Comparison of ENCODE assay signal across 14 cellular contexts in the genomic region with DNA sequence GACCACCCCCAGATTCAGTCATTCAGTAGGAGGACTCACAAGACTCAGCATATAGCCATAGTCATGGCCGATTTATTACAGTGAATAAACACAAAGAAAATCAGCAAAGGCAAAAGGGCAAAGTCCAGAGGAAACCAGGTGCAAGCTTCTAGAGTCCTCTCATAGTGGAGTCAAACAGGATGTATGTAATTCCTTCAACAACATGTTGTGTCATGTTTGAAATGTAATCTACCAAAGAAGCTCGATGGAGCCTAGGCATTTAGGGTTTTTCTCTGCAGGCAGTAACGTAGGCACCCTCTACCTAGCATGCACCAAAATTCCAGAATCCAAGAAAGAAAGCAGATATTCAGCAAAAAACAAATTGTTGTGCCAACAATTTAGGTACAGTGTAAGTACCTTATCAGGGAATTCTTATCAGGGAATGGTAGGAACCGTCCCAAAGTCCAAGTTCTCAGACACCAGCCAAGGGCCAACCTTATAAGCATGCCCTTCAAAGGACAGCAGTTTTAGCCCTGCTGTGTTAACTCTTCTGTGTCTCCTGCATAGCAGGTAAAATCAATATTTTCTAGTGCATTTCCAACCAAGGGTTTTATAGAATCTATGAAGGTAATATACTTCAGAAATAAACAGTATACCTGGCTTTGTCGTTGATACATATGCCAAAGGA. TPM values are rescaled to one million over a fixed set of nuclear protein-coding genes. Genes with fewer than 3 reads are reported as not detected.
DNase-seq lines count a peak whose midpoint lies in the region; ATAC-seq and TF ChIP-seq lines count a peak whose summit lies in the region.
"Had no signal": no experiment of that assay in that cellular context is flagged by ENCODE, and none has a peak within 500 bp of the region (broad histone marks: within the 10 kb centered on the region; RNA-seq: fewer than 3 reads in every experiment).

No MANE protein-coding gene starts in this region.

- H4K20me1 ChIP-seq in osteoblast (ENCODE audit: insufficient read depth, low read length) = no peaks in the 10 kb centered on the region

- peaks cover 39% of the 10 kb centered on the region for H3K4me1 Mint-ChIP-seq in activated CD8-positive, alpha-beta memory T cell treated with anti-CD3 and anti-CD28 coated beads, Interleukin-2, amount 10 ng/mL, durations not matched to agents 7 days and 5 days
- H3K4me1 Mint-ChIP-seq in progenitor cell of endocrine pancreas (ENCODE audit: low read depth) = peaks cover 51% of the 10 kb centered on the region

- no peak for TF ChIP-seq CTCF in progenitor cell of endocrine pancreas (IDR thresholded peaks at IDR 0.05; ENCODE audit: unreplicated experiment)
- TF ChIP-seq CTCF in osteoblast (IDR thresholded peaks at IDR 0.05; ENCODE audit: extremely low read depth, low read depth, low read length) = no peak

- H3K4me1 ChIP-seq in duodenal mucosa (ENCODE audit: control insufficient read depth in 1 of 2, insufficient read depth in 2 of 2, low read length in 2 of 2) (peaks cover 43 to 49% of the 10 kb centered on the region in 2 donors), osteoblast (ENCODE audit: insufficient read depth, low read length) (no peaks in the 10 kb centered on the region)

- peaks cover 13% of the 10 kb centered on the region for H3K9me3 Mint-ChIP-seq in activated CD8-positive, alpha-beta memory T cell treated with anti-CD3 and anti-CD28 coated beads, Interleukin-2, amount 10 ng/mL, durations not matched to agents 7 days and 5 days (ENCODE audit: low read depth)
- H3K9me3 Mint-ChIP-seq in progenitor cell of endocrine pancreas (ENCODE audit: low read depth) = peaks cover 14% of the 10 kb centered on the region

- CTCF ChIA-PET in activated CD8-positive, alpha-beta memory T cell treated with anti-CD3 and anti-CD28 coated beads, Interleukin-2, amount 10 ng/mL, durations not matched to agents 7 days and 5 days (lab: Charles Lee) = interaction anchor here (2.4 to 24.3 kb wide), 3 partner anchors 10 to 110 kb away, joined by 14 to 337 read pairs (median 23); no protein-coding TSS in a partner anchor

- H3K27me3 ChIP-seq in duodenal mucosa (ENCODE audit: control insufficient read depth in 1 of 2, insufficient read depth in 2 of 2, low read length in 2 of 2) (no peaks in the 10 kb centered on the region), osteoblast (ENCODE audit: insufficient read depth, low read length) (no peaks in the 10 kb centered on the region)

- H3K27ac Mint-ChIP-seq in activated CD8-positive, alpha-beta memory T cell treated with anti-CD3 and anti-CD28 coated beads, Interleukin-2, amount 10 ng/mL, durations not matched to agents 7 days and 5 days = peak overlapping the region; percentile 44
- peak overlapping the region; percentile 87 for H3K27ac Mint-ChIP-seq in progenitor cell of endocrine pancreas

- no peak overlapping the region for H3K4me3 Mint-ChIP-seq in activated CD8-positive, alpha-beta memory T cell treated with anti-CD3 and anti-CD28 coated beads, Interleukin-2, amount 10 ng/mL, durations not matched to agents 7 days and 5 days
- peak overlapping the region; percentile 54 for H3K4me3 Mint-ChIP-seq in progenitor cell of endocrine pancreas (ENCODE audit: low read depth)

- peak overlapping the region in 1 of 2 donors; percentile 26 for H3K9ac ChIP-seq in duodenal mucosa (ENCODE audit: low read depth in 1 of 2, low read length in 2 of 2)

- no peaks in the 10 kb centered on the region for H3K79me2 ChIP-seq in osteoblast (ENCODE audit: insufficient read depth, low read length)

- no peaks in the 10 kb centered on the region for H3K36me3 ChIP-seq in duodenal mucosa (ENCODE audit: control insufficient read depth in 1 of 2, insufficient read depth in 2 of 2, low read length in 2 of 2)
- H3K36me3 ChIP-seq in osteoblast (ENCODE audit: insufficient read depth, low read length) = no peaks in the 10 kb centered on the region

- no peak overlapping the region for H3K4me2 ChIP-seq in osteoblast (ENCODE audit: insufficient read depth, low read length)

- no peak for DNase-seq in activated CD8-positive, alpha-beta memory T cell treated with anti-CD3 and anti-CD28 coated beads, Interleukin-2, amount 10 ng/mL, durations not matched to agents 7 days and 5 days
- DNase-seq in activated CD8-positive, alpha-beta memory T cell treated with anti-CD3 and anti-CD28 coated beads, Interleukin-2, amount 50 U/mL, for 48 hours = no peak
- DNase-seq in NCI-H526 treated with DMSO at 0.1 percent for 48 hours (lab: John Stamatoyannopoulos, UW) (peak; percentile 79), progenitor cell of endocrine pancreas (ENCODE audit: low spot score, unreplicated experiment) (no peak), ureter (ENCODE audit: low spot score) (no peak), osteoblast (ENCODE audit: insufficient read length, low spot score, missing footprints) (no peak)
- DNase-seq: central memory CD4-positive, alpha-beta T cell; islet precursor cell; NCI-H1092 treated with DMSO at 0.1 percent for 48 hours; stimulated activated CD4-positive, alpha-beta T cell treated with anti-CD3 and anti-CD28 coated beads, Interleukin-2, amount 100 ng/mL, for 24 hours; T-helper 9 cell had no signal

- H3K27me3 Mint-ChIP-seq in activated CD8-positive, alpha-beta memory T cell treated with anti-CD3 and anti-CD28 coated beads, Interleukin-2, amount 10 ng/mL, durations not matched to agents 7 days and 5 days = no peaks in the 10 kb centered on the region
- H3K27me3 Mint-ChIP-seq in progenitor cell of endocrine pancreas = no peaks in the 10 kb centered on the region

- H3K9me3 ChIP-seq in duodenal mucosa (ENCODE audit: control insufficient read depth in 1 of 2, low read length in 2 of 2) = peaks cover 3 to 5% of the 10 kb centered on the region in 2 donors
- H3K9me3 ChIP-seq in osteoblast (ENCODE audit: low read depth, low read length) = no peaks in the 10 kb centered on the region

- H3K4me3 ChIP-seq in duodenal mucosa (ENCODE audit: low read depth in 1 of 2, low read length in 2 of 2) (peak overlapping the region; percentile 33 to 44), osteoblast (ENCODE audit: insufficient read depth, low read length) (no peak overlapping the region)

- H3K36me3 Mint-ChIP-seq in activated CD8-positive, alpha-beta memory T cell treated with anti-CD3 and anti-CD28 coated beads, Interleukin-2, amount 10 ng/mL, durations not matched to agents 7 days and 5 days = peaks cover 28% of the 10 kb centered on the region
- H3K36me3 Mint-ChIP-seq in progenitor cell of endocrine pancreas (ENCODE audit: insufficient read depth) = peaks cover 6% of the 10 kb centered on the region

- H3K27ac ChIP-seq in duodenal mucosa (ENCODE audit: low read depth, low read length) (no peak overlapping the region), osteoblast (ENCODE audit: low read depth, low read length) (no peak overlapping the region)

- no peak for ATAC-seq in activated CD8-positive, alpha-beta memory T cell treated with anti-CD3 and anti-CD28 coated beads, Interleukin-2, amount 10 ng/mL, durations not matched to agents 7 days and 5 days
- ATAC-seq in SK-N-SH treated with all-trans-retinoic acid at 6 μM for 48 hours = no peak

- no peak overlapping the region for H2AFZ ChIP-seq in osteoblast (ENCODE audit: low read length)

TF ChIP-seq in SK-N-SH treated with all-trans-retinoic acid at 6 μM for 48 hours, 23 proteins besides CTCF, POLR2A, EP300 and RAD21 (continues in another document):
- TF ChIP-seq ZNF8 (CRISPR knock-in tag; IDR thresholded peaks at IDR 0.05) (no peak), TCF4 (CRISPR knock-in tag; IDR thresholded peaks at IDR 0.05; ENCODE audit: borderline replicate concordance) (no peak), ARNTL (CRISPR knock-in tag; IDR thresholded peaks at IDR 0.05; ENCODE audit: borderline replicate concordance, low read depth) (no peak), RARB (CRISPR knock-in tag; IDR thresholded peaks at IDR 0.05) (no peak), BACH2 (CRISPR knock-in tag; IDR thresholded peaks at IDR 0.05; ENCODE audit: borderline replicate concordance) (no peak), ESRRG (CRISPR knock-in tag; IDR thresholded peaks at IDR 0.05) (no peak), ZC3H10 (CRISPR knock-in tag; IDR thresholded peaks at IDR 0.05) (no peak), SNAI2 (CRISPR knock-in tag; IDR thresholded peaks at IDR 0.05) (no peak), CSDC2 (CRISPR knock-in tag; IDR thresholded peaks at IDR 0.05) (no peak)
- TF ChIP-seq, protein P1, sequence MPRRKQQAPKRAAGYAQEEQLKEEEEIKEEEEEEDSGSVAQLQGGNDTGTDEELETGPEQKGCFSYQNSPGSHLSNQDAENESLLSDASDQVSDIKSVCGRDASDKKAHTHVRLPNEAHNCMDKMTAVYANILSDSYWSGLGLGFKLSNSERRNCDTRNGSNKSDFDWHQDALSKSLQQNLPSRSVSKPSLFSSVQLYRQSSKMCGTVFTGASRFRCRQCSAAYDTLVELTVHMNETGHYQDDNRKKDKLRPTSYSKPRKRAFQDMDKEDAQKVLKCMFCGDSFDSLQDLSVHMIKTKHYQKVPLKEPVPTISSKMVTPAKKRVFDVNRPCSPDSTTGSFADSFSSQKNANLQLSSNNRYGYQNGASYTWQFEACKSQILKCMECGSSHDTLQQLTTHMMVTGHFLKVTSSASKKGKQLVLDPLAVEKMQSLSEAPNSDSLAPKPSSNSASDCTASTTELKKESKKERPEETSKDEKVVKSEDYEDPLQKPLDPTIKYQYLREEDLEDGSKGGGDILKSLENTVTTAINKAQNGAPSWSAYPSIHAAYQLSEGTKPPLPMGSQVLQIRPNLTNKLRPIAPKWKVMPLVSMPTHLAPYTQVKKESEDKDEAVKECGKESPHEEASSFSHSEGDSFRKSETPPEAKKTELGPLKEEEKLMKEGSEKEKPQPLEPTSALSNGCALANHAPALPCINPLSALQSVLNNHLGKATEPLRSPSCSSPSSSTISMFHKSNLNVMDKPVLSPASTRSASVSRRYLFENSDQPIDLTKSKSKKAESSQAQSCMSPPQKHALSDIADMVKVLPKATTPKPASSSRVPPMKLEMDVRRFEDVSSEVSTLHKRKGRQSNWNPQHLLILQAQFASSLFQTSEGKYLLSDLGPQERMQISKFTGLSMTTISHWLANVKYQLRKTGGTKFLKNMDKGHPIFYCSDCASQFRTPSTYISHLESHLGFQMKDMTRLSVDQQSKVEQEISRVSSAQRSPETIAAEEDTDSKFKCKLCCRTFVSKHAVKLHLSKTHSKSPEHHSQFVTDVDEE (CRISPR knock-in tag; IDR thresholded peaks at IDR 0.05) = no peak

RNA-seq across cellular contexts. Expression of a gene that starts 16.1 kb away (rescaled TPM):
- total RNA-seq in activated CD8-positive, alpha-beta memory T cell treated with anti-CD3 and anti-CD28 coated beads, Interleukin-2, amount 10 ng/mL, durations not matched to agents 7 days and 5 days = 10 to 100 TPM; 28.8 to 31.0 TPM
- total RNA-seq in progenitor cell of endocrine pancreas (not detected in 2 replicates), ureter (3.0 TPM), osteoblast (not detected in 2 replicates)
- total RNA-seq: osteocyte had no signal

RNA-seq across cellular contexts. Expression of a gene that starts 40.2 kb away (rescaled TPM):
- 10 to 100 TPM; 29.9 to 34.6 TPM for total RNA-seq in activated CD8-positive, alpha-beta memory T cell treated with anti-CD3 and anti-CD28 coated beads, Interleukin-2, amount 10 ng/mL, durations not matched to agents 7 days and 5 days
- not detected in 2 replicates for total RNA-seq in progenitor cell of endocrine pancreas
- 7.7 TPM for total RNA-seq in ureter
- total RNA-seq in osteoblast = 0.29 and 0.36 TPM in 2 replicates
- total RNA-seq: osteocyte had no signal
